8 cellular contexts compared by ENCODE assay signal in genomic region chr5:130871346-130872086, GRCh38.
DNase-seq lines count a peak whose midpoint lies in the region; ATAC-seq, FAIRE-seq and TF ChIP-seq lines count a peak whose summit lies in the region.

No MANE protein-coding gene starts in this region.

- no peaks in the 10 kb centered on the region for H3K36me3 ChIP-seq in BJ (ENCODE audit: control insufficient read depth, insufficient read depth, low read length)
- no peaks in the 10 kb centered on the region for H3K36me3 ChIP-seq in RWPE2 (ENCODE audit: low read depth)
- H3K36me3 ChIP-seq in K562 (ENCODE audit: control insufficient read depth, insufficient read depth, low read length) = no peaks in the 10 kb centered on the region
- H3K36me3 ChIP-seq in left lung = no peaks in the 10 kb centered on the region

- in situ Hi-C loops in K562 (cut with MboI) = no loop called here

- DNase-seq in BJ (ENCODE audit: low read depth) (peak; percentile 52), RWPE2 (ENCODE audit: low spot score) (no peak), K562 (ENCODE audit: extremely low read depth in 1 of 4, low spot score in 3 of 4) (peak; percentile 46 to 52 (median 48)), left lung (no peak), type B pancreatic cell (ENCODE audit: extremely low spot score, unreplicated experiment) (no peak), NCI-H128 (lab: John Stamatoyannopoulos, UW; ENCODE audit: unreplicated experiment) (no peak)

- no peak overlapping the region for H3K27ac ChIP-seq in RWPE2 (ENCODE audit: poor library complexity, severe bottlenecking)
- H3K27ac ChIP-seq in K562 (ENCODE audit: extremely low read depth, low read depth, low read length) = no peak overlapping the region
- no peak overlapping the region for H3K27ac ChIP-seq in left lung

- TF ChIP-seq POLR2A in K562 (conservative IDR thresholded peaks at IDR 0.05) = no peak

- H3K9ac ChIP-seq in K562 (ENCODE audit: insufficient read depth in 1 of 2, low read depth in 2 of 2, low read length in 2 of 2) = no peak overlapping the region

- H3K9me3 ChIP-seq in RWPE2 (ENCODE audit: severe bottlenecking) (no peaks in the 10 kb centered on the region), K562 (replicated peaks; ENCODE audit: control insufficient read depth, insufficient read depth, low read depth, low read length) (no peaks in the 10 kb centered on the region), left lung (no peaks in the 10 kb centered on the region)

- no peak overlapping the region for H3K27ac Mint-ChIP-seq in type B pancreatic cell

- 0% methylated on average over 6 of the region's 7 CpGs for WGBS in K562 (ENCODE audit: insufficient coverage, low coverage, missing lambda C conversion rate)

- CTCF ChIA-PET in BJ (lab: Yijun Ruan, JAX) (interaction anchor here (0.8 to 2.3 kb wide), 14 partner anchors 9 to 245 kb away, joined by 3 to 26 read pairs (median 5); no protein-coding TSS in a partner anchor), K562 (lab: Yijun Ruan, JAX; ENCODE audit: low intra/inter-chr PET ratio) (interaction anchor here (0.7 to 1.4 kb wide), 2 partner anchors 125 to 239 kb away, joined by 3 read pairs; no protein-coding TSS in a partner anchor)

- no peaks in the 10 kb centered on the region for H3K79me2 ChIP-seq in K562 (ENCODE audit: control insufficient read depth, insufficient read depth, low read length)

- H3K36me3 Mint-ChIP-seq in type B pancreatic cell = no peaks in the 10 kb centered on the region

- no peak overlapping the region for H3K4me2 ChIP-seq in K562 (ENCODE audit: insufficient read depth, low read length)

- FAIRE-seq in K562 (lab: Jason Lieb, UNC) = peak; percentile 57

- no peaks in the 10 kb centered on the region for H3K27me3 Mint-ChIP-seq in type B pancreatic cell

- TF ChIP-seq RAD21 in K562 (CRISPR knock-in tag; conservative IDR thresholded peaks at IDR 0.05 in 1 of 2, IDR thresholded peaks at IDR 0.05 in 1 of 2) = peak; percentile 53 to 76

- H3K4me1 ChIP-seq in RWPE2 (ENCODE audit: insufficient read depth, poor library complexity, severe bottlenecking) (no peaks in the 10 kb centered on the region), K562 (replicated peaks in 1 of 2; ENCODE audit: control insufficient read depth in 2 of 2, insufficient read depth in 2 of 2, low read length in 2 of 2) (no peaks in the 10 kb centered on the region), left lung (no peaks in the 10 kb centered on the region)

- peak; percentile 81 for ATAC-seq in GM18858 (IDR thresholded peaks at IDR 0.05; ENCODE audit: unreplicated experiment)
- ATAC-seq in HG03103 (IDR thresholded peaks at IDR 0.05; ENCODE audit: low read depth, unreplicated experiment) = peak; percentile 84
- 0 out of 3 replicates have a peak, but pooled peaks have one; percentile 35 for ATAC-seq in RWPE2 (ENCODE audit: low read depth)
- peak; percentile 81 for ATAC-seq in K562
- ATAC-seq in left lung = peak; percentile 61

- no peaks in the 10 kb centered on the region for H3K9me1 ChIP-seq in K562 (ENCODE audit: control insufficient read depth, insufficient read depth, low read length)

- H3K4me1 Mint-ChIP-seq in type B pancreatic cell (ENCODE audit: unreplicated experiment) = peaks cover 5% of the 10 kb centered on the region

- no peak for TF ChIP-seq EP300 in K562 (IDR thresholded peaks at IDR 0.05; ENCODE audit: low read length)

- H3K27me3 ChIP-seq in BJ (ENCODE audit: control insufficient read depth, insufficient read depth, low read length) (no peaks in the 10 kb centered on the region), RWPE2 (ENCODE audit: insufficient read depth, poor library complexity, severe bottlenecking) (no peaks in the 10 kb centered on the region), K562 (ENCODE audit: control insufficient read depth in 2 of 2, insufficient read depth in 2 of 2, low read length in 2 of 2) (no peaks in the 10 kb centered on the region), left lung (no peaks in the 10 kb centered on the region)

- intact Hi-C loops in K562 (cut with micrococcal nuclease) = loop anchor here (1.0 to 2.0 kb wide), 2 partner anchors 41 to 239 kb away; no protein-coding TSS in a partner anchor
- intact Hi-C loops in left lung (cut with DNase I) = no loop called here

- H3K4me3 ChIP-seq in BJ (ENCODE audit: low read depth, low read length) (no peak overlapping the region), RWPE2 (ENCODE audit: severe bottlenecking) (no peak overlapping the region), K562 (no peak overlapping the region), left lung (no peak overlapping the region)

- H4K20me1 ChIP-seq in K562 (replicated peaks; ENCODE audit: control insufficient read depth, insufficient read depth, low read length) = no peaks in the 10 kb centered on the region

- BruUV-seq in K562 (replicated peaks; lab: Mats Ljungman, UMichigan) = no TSS peak

- no peak overlapping the region for H3K4me3 Mint-ChIP-seq in type B pancreatic cell

- POLR2A ChIA-PET in BJ (lab: Charles Lee) = no interaction called here
- POLR2A ChIA-PET in K562 (lab: Yijun Ruan, JAX) = interaction anchor here (1.0 kb wide), 1 partner anchor 23 kb away, joined by 5 read pairs; no protein-coding TSS in a partner anchor

- TF ChIP-seq CTCF in BJ (IDR thresholded peaks at IDR 0.05; ENCODE audit: insufficient read depth, low read depth, low read length) (peak; percentile 71), RWPE2 (IDR thresholded peaks at IDR 0.05; ENCODE audit: poor library complexity, severe bottlenecking) (peak; percentile 76), K562 (IDR thresholded peaks at IDR 0.05 in 2 of 3, conservative IDR thresholded peaks at IDR 0.05 in 1 of 3; ENCODE audit: insufficient read depth in 2 of 3, low read depth in 1 of 3, low read length in 3 of 3) (peak; percentile 50 to 71 (median 66)), left lung (IDR thresholded peaks at IDR 0.05) (peak; percentile 54 to 70), type B pancreatic cell (conservative IDR thresholded peaks at IDR 0.05) (peak; percentile 73)

- no peak overlapping the region for H2AFZ ChIP-seq in K562 (ENCODE audit: low read depth, low read length)

- H3K9me3 Mint-ChIP-seq in type B pancreatic cell = peaks cover 4% of the 10 kb centered on the region

TF ChIP-seq in K562, 482 proteins besides CTCF, POLR2A, EP300 and RAD21:
- no peak for TF ChIP-seq ZEB2 (IDR thresholded peaks at IDR 0.05)
- TF ChIP-seq SMC3 (conservative IDR thresholded peaks at IDR 0.05; ENCODE audit: insufficient read depth, low read depth, low read length) = peak; percentile 66

Comparison
In these comparisons a context has a peak if more than half of its experiments do, and no peak if none do; other contexts are left out.
1. DNase-seq: peak in BJ (single experiment) and K562 (4 of 4); none in RWPE2 (single experiment), left lung (0 of 2), type B pancreatic cell (single experiment) and NCI-H128 (single experiment).
2. Peak in every context shown above with its lines, with median percentiles within 50 percentile points of each other: CTCF ChIP-seq and ATAC-seq.